Comparison of ENCODE assay signal across 9 cellular contexts in the genomic region with DNA sequence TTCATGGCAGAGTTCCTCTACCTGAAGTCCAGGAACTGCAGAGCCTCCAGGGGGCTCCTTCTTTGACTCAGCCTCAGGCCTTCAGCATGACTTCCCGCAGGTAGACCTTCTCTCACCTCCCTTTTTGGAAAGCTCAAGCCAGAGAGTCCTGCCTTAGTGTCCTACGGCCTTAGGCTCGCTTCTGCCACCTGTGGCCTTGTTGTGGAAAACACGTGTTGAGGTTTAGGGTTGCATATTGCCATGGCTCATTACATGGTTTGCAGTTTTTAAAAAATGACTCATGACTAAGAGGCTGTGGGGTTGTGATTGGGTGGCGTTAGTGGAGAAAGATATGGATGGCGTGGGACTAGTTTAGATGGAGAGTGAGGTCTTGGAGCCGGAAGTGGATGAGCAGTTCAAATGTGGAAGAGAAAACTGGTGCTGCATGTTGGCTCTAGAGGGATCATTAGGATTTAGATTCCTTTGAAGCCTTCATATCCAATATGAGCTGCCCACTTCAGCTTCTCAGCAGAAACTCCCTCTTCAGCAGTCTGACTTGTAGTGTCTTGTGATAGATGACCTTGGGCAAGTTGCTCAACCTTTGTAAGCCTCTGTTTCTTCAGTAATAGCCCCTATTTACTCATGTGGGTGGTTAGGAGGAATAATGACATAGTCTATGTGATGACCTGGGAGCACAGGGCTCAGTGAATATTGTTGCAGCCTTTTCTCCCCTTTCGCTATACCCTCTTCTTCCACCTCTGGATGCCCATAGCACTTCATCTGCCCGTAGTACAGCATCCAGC. TPM values are rescaled to one million over a fixed set of nuclear protein-coding genes. Genes with fewer than 3 reads are reported as not detected.
DNase-seq lines count a peak whose midpoint lies in the region; ATAC-seq, FAIRE-seq and TF ChIP-seq lines count a peak whose summit lies in the region.
"Had no signal": no experiment of that assay in that cellular context is flagged by ENCODE, and none has a peak within 500 bp of the region (broad histone marks: within the 10 kb centered on the region; RNA-seq: fewer than 3 reads in every experiment).

No MANE protein-coding gene starts in this region.

- FAIRE-seq in GM12892 (lab: Jason Lieb, UNC): peak; percentile 78

- no peak for TF ChIP-seq POLR2A in GM12892 (IDR thresholded peaks at IDR 0.05; ENCODE audit: low read depth, low read length)
- TF ChIP-seq POLR2A in NB4 (IDR thresholded peaks at IDR 0.05; ENCODE audit: extremely low read depth, insufficient read length): no peak

- no peaks in the 10 kb centered on the region for H3K36me3 Mint-ChIP-seq in activated naive CD8-positive, alpha-beta T cell treated with anti-CD3 and anti-CD28 coated beads, Interleukin-2, amount 50 U/mL, for 24 hours (ENCODE audit: low read depth)

- H3K4me3 Mint-ChIP-seq in activated naive CD8-positive, alpha-beta T cell treated with anti-CD3 and anti-CD28 coated beads, Interleukin-2, amount 50 U/mL, for 24 hours: no peak overlapping the region

- DNase-seq in AG04450 (ENCODE audit: low read depth, low spot score) (no peak), GM12892 (ENCODE audit: insufficient read length) (no peak), NB4 (ENCODE audit: low read depth) (peak; percentile 81), left lobe of liver (ENCODE audit: low spot score) (peak; percentile 66), epidermal melanocyte (ENCODE audit: insufficient read length, low spot score) (no peak)
- no peak for DNase-seq in activated naive CD8-positive, alpha-beta T cell treated with anti-CD3 and anti-CD28 coated beads, Interleukin-2, amount 50 U/mL, for 24 hours
- no peak for DNase-seq in activated CD8-positive, alpha-beta memory T cell treated with anti-CD3 and anti-CD28 coated beads, Interleukin-2, amount 50 U/mL, for 4 hours

- H3K27ac Mint-ChIP-seq in activated naive CD8-positive, alpha-beta T cell treated with anti-CD3 and anti-CD28 coated beads, Interleukin-2, amount 50 U/mL, for 24 hours: no peak overlapping the region

- TF ChIP-seq CTCF in AG04450 (IDR thresholded peaks at IDR 0.05; ENCODE audit: low read depth, low read length): peak; percentile 38
- peak; percentile 52 for TF ChIP-seq CTCF in NB4 (IDR thresholded peaks at IDR 0.05; ENCODE audit: low read depth, low read length)

- H3K27me3 ChIP-seq in AG04450 (ENCODE audit: control insufficient read depth, insufficient read depth, low read length): no peaks in the 10 kb centered on the region
- H3K27me3 ChIP-seq: ovary had no signal

- ATAC-seq in HG02610 (IDR thresholded peaks at IDR 0.05; ENCODE audit: unreplicated experiment) (peak; percentile 85), left lobe of liver (peak; percentile 90)
- peak; percentile 77 for ATAC-seq in activated naive CD8-positive, alpha-beta T cell treated with anti-CD3 and anti-CD28 coated beads, Interleukin-2, amount 50 U/mL, for 24 hours

- CTCF ChIA-PET in AG04450 (lab: Charles Lee): no interaction called here

- no peaks in the 10 kb centered on the region for H3K9me3 Mint-ChIP-seq in activated naive CD8-positive, alpha-beta T cell treated with anti-CD3 and anti-CD28 coated beads, Interleukin-2, amount 50 U/mL, for 24 hours

- no peak overlapping the region for H3K27ac ChIP-seq in AG04450 (ENCODE audit: low read depth, low read length)
- H3K27ac ChIP-seq: ovary had no signal

- POLR2A ChIA-PET in AG04450 (lab: Yijun Ruan, JAX): no interaction called here

- H3K9me3 ChIP-seq in AG04450 (ENCODE audit: control insufficient read depth, insufficient read depth, low read length): no peaks in the 10 kb centered on the region; the same call in 1 of the 2 replicates
- H3K9me3 ChIP-seq: ovary had no signal

- H3K4me1 Mint-ChIP-seq in activated naive CD8-positive, alpha-beta T cell treated with anti-CD3 and anti-CD28 coated beads, Interleukin-2, amount 50 U/mL, for 24 hours: peaks cover 18% of the 10 kb centered on the region

- H3K4me3 ChIP-seq in AG04450 (ENCODE audit: low read depth, low read length) (no peak overlapping the region), NB4 (ENCODE audit: low read depth, low read length) (no peak overlapping the region)
- H3K4me3 ChIP-seq: ovary had no signal

- H3K27me3 Mint-ChIP-seq in activated naive CD8-positive, alpha-beta T cell treated with anti-CD3 and anti-CD28 coated beads, Interleukin-2, amount 50 U/mL, for 24 hours: peaks cover 3% of the 10 kb centered on the region

RNA-seq across cellular contexts. Expression of gene FGGY, which starts 6.5 kb away (rescaled TPM):
- 11.8 and 12.6 TPM in 2 replicates for polyA plus RNA-seq in AG04450 (2011; rRNA removed)
- polyA minus RNA-seq in AG04450 (2011; rRNA and poly(A)+ RNA removed): 24.2 and 25.0 TPM in 2 replicates
- 6.4 TPM for polyA plus RNA-seq in GM12892 (2012; ENCODE audit: missing spikeins)
- total RNA-seq in left lobe of liver: 72.2 TPM

Comparison
In these comparisons a context has a peak if more than half of its experiments do, and no peak if none do; other contexts are left out.
1. DNase-seq: peak in NB4 (single experiment) and left lobe of liver (single experiment); none in AG04450 (single experiment), GM12892 (single experiment), activated naive CD8-positive, alpha-beta T cell treated with anti-CD3 and anti-CD28 coated beads, Interleukin-2, amount 50 U/mL, for 24 hours (single experiment), epidermal melanocyte (single experiment) and activated CD8-positive, alpha-beta memory T cell treated with anti-CD3 and anti-CD28 coated beads, Interleukin-2, amount 50 U/mL, for 4 hours (single experiment).
2. Peak in every context shown above with its lines, with median percentiles within 50 percentile points of each other: ATAC-seq.